In genomic region chrX:73562986-73563739, GRCh38 we compare ENCODE assay signal across 8 cellular contexts. TPM values are rescaled to one million over a fixed set of nuclear protein-coding genes. Genes with fewer than 3 reads are reported as not detected.
DNase-seq lines count a peak whose midpoint lies in the region; ATAC-seq and TF ChIP-seq lines count a peak whose summit lies in the region.

CHIC1 (plus strand) TSS chrX:73563197; CDS start chrX:73563285, 88 bp downstream.

- H3K27ac ChIP-seq in heart right ventricle: peak within 1 kb of the TSS; percentile 35 to 85 (median 76)

- peak within 1 kb of the TSS; percentile 84 for H3K9ac ChIP-seq in Loucy (ENCODE audit: low read depth, low read length, poor library complexity, severe bottlenecking)
- H3K9ac ChIP-seq in adipocyte (ENCODE audit: low read length): peak within 1 kb of the TSS; percentile 86

- H3K4me1 ChIP-seq in Loucy (ENCODE audit: insufficient read depth, low read length, poor library complexity, severe bottlenecking) (peaks cover 6% of the 10 kb centered on the region), adipocyte (ENCODE audit: control insufficient read depth, insufficient read depth, low read length) (no peaks in the 10 kb centered on the region), heart right ventricle (peaks cover 0 to 10% (median 6%) of the 10 kb centered on the region in 9 donors)

- no peaks in the 10 kb centered on the region for H3K27me3 Mint-ChIP-seq in type B pancreatic cell

- no peaks in the 10 kb centered on the region for H3K4me1 Mint-ChIP-seq in type B pancreatic cell (ENCODE audit: unreplicated experiment)

- H3K4me2 ChIP-seq in Loucy (ENCODE audit: low read depth, low read length, poor library complexity, severe bottlenecking): peak within 1 kb of the TSS; percentile 87

- no peaks in the 10 kb centered on the region for H3F3A ChIP-seq in Loucy (ENCODE audit: low read depth)

- no peaks in the 10 kb centered on the region for H3K9me3 ChIP-seq in Loucy (ENCODE audit: insufficient read depth, low read depth, low read length)
- H3K9me3 ChIP-seq in adipocyte (ENCODE audit: control insufficient read depth, low read length): peaks cover 6% of the 10 kb centered on the region
- peaks cover 0 to 6% (median 0%) of the 10 kb centered on the region in 11 donors for H3K9me3 ChIP-seq in heart right ventricle

- intact Hi-C loops in heart right ventricle (cut with DNase I) (loop anchor here in 1 of 10 donors (10.0 kb wide), 1 partner anchor 732 kb away; no protein-coding TSS in a partner anchor), posterior vena cava (cut with DNase I) (no loop called here)

- peak within 1 kb of the TSS; percentile 95 for H3K27ac Mint-ChIP-seq in type B pancreatic cell

- ATAC-seq in GM21825 (IDR thresholded peaks at IDR 0.05; ENCODE audit: unreplicated experiment) (peak; percentile 56), heart right ventricle (peak; percentile 80 to 93 (median 86))

- TF ChIP-seq CTCF in Loucy (conservative IDR thresholded peaks at IDR 0.05; ENCODE audit: low read length): no peak
- no peak for TF ChIP-seq CTCF in heart right ventricle (IDR thresholded peaks at IDR 0.05)
- TF ChIP-seq CTCF in type B pancreatic cell (conservative IDR thresholded peaks at IDR 0.05): no peak

- no peaks in the 10 kb centered on the region for H3K36me3 Mint-ChIP-seq in type B pancreatic cell

- no peaks in the 10 kb centered on the region for H3K9me3 Mint-ChIP-seq in type B pancreatic cell

- H3K79me2 ChIP-seq in Loucy (ENCODE audit: insufficient read depth, low read length): peaks cover 3% of the 10 kb centered on the region; the same call in 1 of the 2 replicates

- no peaks in the 10 kb centered on the region for H4K20me1 ChIP-seq in Loucy (ENCODE audit: insufficient read depth, low read length, poor library complexity, severe bottlenecking)

- H3K9me2 ChIP-seq in Loucy (replicated peaks; ENCODE audit: low read depth, low read length): no peaks in the 10 kb centered on the region

- no peaks in the 10 kb centered on the region for H3K36me3 ChIP-seq in Loucy (ENCODE audit: insufficient read depth, low read length)
- H3K36me3 ChIP-seq in adipocyte (ENCODE audit: control insufficient read depth, insufficient read depth, low read length, severe bottlenecking): no peaks in the 10 kb centered on the region
- no peaks in the 10 kb centered on the region for H3K36me3 ChIP-seq in heart right ventricle

- 0% methylated on average over 39 to 51 of the region's 51 CpGs for WGBS in heart right ventricle, 2 donors

- DNase-seq in DMS79 treated with DMSO at 0.1 percent for 48 hours (lab: John Stamatoyannopoulos, UW) (peak; percentile 78), SKM-1 treated with dmso at 0.1 percent for 144 hours (lab: John Stamatoyannopoulos, UW; ENCODE audit: unreplicated experiment) (peak; percentile 74), adipocyte (ENCODE audit: low read depth) (peak; percentile 70), heart right ventricle (peak; percentile 55 to 59), posterior vena cava (ENCODE audit: low spot score) (peak; percentile 85), type B pancreatic cell (ENCODE audit: extremely low spot score, unreplicated experiment) (peak; percentile 74)

- peak within 1 kb of the TSS; percentile 97 for H3K4me3 Mint-ChIP-seq in type B pancreatic cell

- H2AFZ ChIP-seq in Loucy (ENCODE audit: low read length): peak within 1 kb of the TSS; percentile 96

- peak within 1 kb of the TSS; percentile 97 for H3K4me3 ChIP-seq in Loucy (ENCODE audit: low read length, poor library complexity, severe bottlenecking)
- H3K4me3 ChIP-seq in adipocyte (ENCODE audit: low read length): peak within 1 kb of the TSS; percentile 81
- peak within 1 kb of the TSS; percentile 34 to 73 (median 63) for H3K4me3 ChIP-seq in heart right ventricle

- H3K27me3 ChIP-seq in Loucy (ENCODE audit: insufficient read depth, low read length, poor library complexity, severe bottlenecking): no peaks in the 10 kb centered on the region
- peaks cover 11% of the 10 kb centered on the region for H3K27me3 ChIP-seq in adipocyte (replicated peaks; ENCODE audit: control insufficient read depth, insufficient read depth, low read length)
- peaks cover 0 to 14% (median 0%) of the 10 kb centered on the region in 7 donors for H3K27me3 ChIP-seq in heart right ventricle

RNA-seq across cellular contexts. Expression of gene CHIC1, which starts in this region (rescaled TPM):
- total RNA-seq in heart right ventricle: 10 to 100 TPM; 10.1 to 15.3 (median 12.0) TPM
- polyA plus RNA-seq in heart right ventricle: 1 to 10 TPM; 2.4 to 3.7 TPM
- total RNA-seq in posterior vena cava: 10 to 100 TPM; 12.0 to 12.5 TPM
- 7.6 and 8.9 TPM in 2 replicates for total RNA-seq in type B pancreatic cell (ENCODE audit: low replicate concordance)

Comparison
In these comparisons a context has a peak if more than half of its experiments do, and no peak if none do; other contexts are left out.
1. Peak in every context shown above with its lines: DNase-seq, ATAC-seq, H3K4me3 ChIP-seq and H3K27ac ChIP-seq.